In the genomic region with DNA sequence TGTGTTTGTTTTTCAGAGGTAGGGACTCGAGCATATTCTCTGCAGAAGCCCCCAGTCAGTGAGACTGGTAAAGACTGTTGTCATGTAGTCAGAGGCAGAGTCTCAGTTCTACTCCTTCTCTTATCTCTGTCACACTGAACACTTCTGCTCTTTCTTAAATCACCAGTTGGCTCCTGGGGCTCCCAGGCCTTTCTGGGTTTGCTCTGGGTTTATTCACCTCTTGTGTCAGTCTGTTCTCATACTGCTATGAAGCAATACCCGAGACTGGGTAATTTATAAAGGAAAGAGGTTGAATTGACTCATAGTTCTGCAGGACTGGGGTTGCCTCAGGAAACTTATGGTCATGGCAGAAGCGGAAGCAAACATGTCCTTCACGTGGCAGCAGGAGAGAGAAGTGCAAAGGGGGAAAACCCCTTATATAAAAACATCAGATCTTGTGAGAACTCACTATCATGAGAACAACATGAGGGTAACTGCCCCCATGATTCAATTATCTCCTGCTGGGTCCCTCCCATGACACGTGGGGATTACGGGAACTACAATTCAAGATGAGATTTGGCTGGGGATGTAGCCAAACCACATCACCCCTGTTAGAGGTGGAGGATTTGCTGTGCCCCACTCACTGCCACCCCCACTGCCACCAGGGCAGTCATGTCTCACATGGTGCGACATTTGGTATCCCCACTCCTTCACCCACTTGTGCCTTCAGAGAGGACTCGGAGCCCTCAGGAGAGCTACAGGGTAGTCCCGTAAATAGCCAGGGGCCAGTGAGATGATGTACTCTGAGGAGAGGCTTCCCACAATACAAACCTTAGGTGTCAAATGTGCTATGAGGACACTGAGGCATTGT, we compare ENCODE assay signal across 10 cellular contexts. TPM values are rescaled to one million over a fixed set of nuclear protein-coding genes. Genes with fewer than 3 reads are reported as not detected.
DNase-seq lines count a peak whose midpoint lies in the region; ATAC-seq and FAIRE-seq lines count a peak whose summit lies in the region.
"Had no signal": no experiment of that assay in that cellular context is flagged by ENCODE, and none has a peak within 500 bp of the region (broad histone marks: within the 10 kb centered on the region; RNA-seq: fewer than 3 reads in every experiment).

No MANE protein-coding gene starts in this region.

- H2AFZ ChIP-seq in GM23248 = no peak overlapping the region

- 57 to 58% methylated on average over 9 of the region's 9 CpGs for WGBS in GM23248 (ENCODE audit: low coverage in 1 of 2, low lambda C conversion rate in 2 of 2, missing lambda C conversion rate in 2 of 2), 2 experiments

- H3K4me3 ChIP-seq in GM23248 = no peak overlapping the region

- H3K79me2 ChIP-seq in GM23248 (ENCODE audit: insufficient read depth) = no peaks in the 10 kb centered on the region

- FAIRE-seq in frontal cortex (lab: Jason Lieb, UNC) = no peak
- FAIRE-seq: islet of Langerhans had no signal

- peaks cover 67% of the 10 kb centered on the region for H3F3A ChIP-seq in GM23248 (ENCODE audit: insufficient read depth)

- H4K20me1 ChIP-seq in GM23248 (ENCODE audit: insufficient read depth) = no peaks in the 10 kb centered on the region

- no peak overlapping the region for H3K4me2 ChIP-seq in GM23248 (ENCODE audit: unreplicated experiment)

- DNase-seq in GDM1 (lab: John Stamatoyannopoulos, UW) (peak; percentile 84), GM23248 (peak; percentile 92), NOMO-1 treated with DMSO at 0.1 percent for 48 hours (lab: John Stamatoyannopoulos, UW; ENCODE audit: unreplicated experiment) (peak; percentile 98), activated T-helper 1 cell treated with Interleukin-2 at 50 U/mL for 16 hours (ENCODE audit: low read depth) (peak; percentile 47), left lobe of liver (ENCODE audit: low spot score) (no peak), HK-2 (ENCODE audit: unreplicated experiment) (no peak), frontal cortex (ENCODE audit: low spot score in 2 of 2) (no peak)
- DNase-seq in stimulated activated naive CD4-positive, alpha-beta T cell (lab: John Stamatoyannopoulos, UW) = peak in 5 of 6 experiments; percentile 13 to 52 (median 22)

- no peaks in the 10 kb centered on the region for H3K27me3 ChIP-seq in GM23248 (replicated peaks; ENCODE audit: insufficient read depth)

- peaks cover 8% of the 10 kb centered on the region for H3K36me3 ChIP-seq in GM23248 (ENCODE audit: low read depth)

- H3K4me1 ChIP-seq in GM23248 (ENCODE audit: insufficient read depth) = peaks cover 74% of the 10 kb centered on the region

- ATAC-seq in left lobe of liver = peak; percentile 53
- ATAC-seq: HCT116 had no signal

- H3K9me2 ChIP-seq in GM23248 (ENCODE audit: insufficient read depth) = no peaks in the 10 kb centered on the region

- H3K9ac ChIP-seq in GM23248 = peak overlapping the region; percentile 49

- no peaks in the 10 kb centered on the region for H3K9me3 ChIP-seq in GM23248 (ENCODE audit: low read depth)

- H3K27ac ChIP-seq in GM23248 = peak overlapping the region; percentile 86

- in situ Hi-C loops in GM23248 (cut with MboI) = no loop called here

RNA-seq across cellular contexts. Expression of a gene that starts 35.9 kb away (rescaled TPM):
- total RNA-seq in GM23248 (2014; rRNA removed; shearing (Covaris generic)) = 144 and 166 TPM in 2 replicates
- polyA plus RNA-seq in GM23248 (2016; fragmentation: Nextera tagmentation; extraction: Ambion mirVana) = 289 and 295 TPM in 2 replicates
- 3.4 TPM for total RNA-seq in left lobe of liver
- total RNA-seq in frontal cortex = 22.4 TPM

Comparison
In these comparisons a context has a peak if more than half of its experiments do, and no peak if none do; other contexts are left out.
1. DNase-seq: peak in GDM1 (single experiment), GM23248 (single experiment), NOMO-1 treated with DMSO at 0.1 percent for 48 hours (single experiment), activated T-helper 1 cell treated with Interleukin-2 at 50 U/mL for 16 hours (single experiment) and stimulated activated naive CD4-positive, alpha-beta T cell (5 of 6); none in left lobe of liver (single experiment), HK-2 (single experiment) and frontal cortex (0 of 2).